In the genomic region with DNA sequence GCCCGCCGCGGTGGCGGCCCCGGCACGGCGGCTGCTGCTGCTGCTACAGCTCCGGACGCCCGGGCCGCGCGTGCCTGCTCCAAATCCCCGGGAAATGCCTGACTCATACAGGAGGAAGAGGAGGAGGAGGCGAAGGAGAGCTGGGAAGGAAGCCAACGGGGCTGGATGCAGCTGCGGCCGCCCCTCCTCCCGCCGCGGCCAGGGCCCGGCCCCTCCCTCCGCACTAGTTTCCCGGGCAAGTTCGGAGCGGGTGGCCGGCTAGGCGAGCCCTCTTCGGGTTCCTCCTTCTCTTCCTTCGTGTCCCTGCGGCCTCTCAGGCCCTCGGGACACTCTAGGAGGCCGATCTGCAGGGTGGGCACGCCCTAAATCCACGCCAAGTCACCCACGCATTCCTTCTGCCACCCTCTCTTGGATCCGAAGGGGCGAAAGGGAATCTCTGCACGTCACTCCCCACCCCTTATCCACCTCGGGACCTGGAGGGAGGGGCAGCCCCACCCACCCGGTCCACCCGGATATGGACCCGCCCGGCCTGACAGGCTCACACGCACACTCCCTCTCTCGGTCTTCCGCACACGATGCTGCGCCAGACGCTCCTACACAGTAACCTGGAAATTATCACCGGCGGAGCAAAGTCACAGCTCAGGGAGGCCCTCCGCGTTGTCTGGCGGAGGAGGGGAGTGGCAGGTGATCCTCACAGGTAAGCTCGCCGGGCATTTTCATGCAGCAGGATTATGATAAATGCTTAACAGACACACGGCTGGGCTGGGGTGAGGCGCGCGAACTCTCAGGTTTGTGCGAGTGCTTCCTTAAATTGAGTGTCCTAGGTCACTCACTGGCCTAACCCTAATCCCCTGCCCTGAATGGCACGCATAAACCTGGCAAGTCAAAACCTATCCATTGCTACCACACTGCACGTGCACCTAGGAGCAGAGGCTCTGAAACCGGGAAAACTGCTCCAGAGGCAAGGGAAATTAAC, we compare ENCODE assay signal across 8 cellular contexts. TPM values are rescaled to one million over a fixed set of nuclear protein-coding genes. Genes with fewer than 3 reads are reported as not detected.
DNase-seq lines count a peak whose midpoint lies in the region; ATAC-seq and TF ChIP-seq lines count a peak whose summit lies in the region.

Gene OSBPL10 (minus strand): TSS at position 57 of the 976 bp plus-strand sequence. CDS start 83 bp downstream, outside the sequence.
Gene ZNF860 (plus strand): TSS at position 545 of the 976 bp plus-strand sequence. CDS start 7,330 bp downstream, outside the sequence.

- TF ChIP-seq CTCF in activated B cell treated with CpG ODN at 0.5 μM for 24 hours (IDR thresholded peaks at IDR 0.05), result no peak
- no peak for TF ChIP-seq CTCF in lower leg skin (IDR thresholded peaks at IDR 0.05)

- H3K27ac ChIP-seq in BLaER1, result no peak within 1 kb of the TSS
- H3K27ac ChIP-seq in effector memory CD4-positive, alpha-beta T cell (ENCODE audit: insufficient read depth, low read length, poor library complexity, severe bottlenecking), result no peak within 1 kb of the TSS

- POLR2A ChIA-PET in activated B cell treated with CpG ODN at 0.5 μM for 24 hours (lab: Charles Lee), result interaction anchor here (0.6 to 6.1 kb wide), 21 partner anchors 10 to 226 kb away, joined by 3 to 65 read pairs (median 4); partner anchors contain the start of gene GPD1L

- H3K27me3 ChIP-seq in BLaER1, result peaks cover 54% of the 10 kb centered on the region
- H3K27me3 ChIP-seq in effector memory CD4-positive, alpha-beta T cell (replicated peaks; ENCODE audit: control insufficient read depth, insufficient read depth, low read length, poor library complexity, severe bottlenecking), result peaks cover 19% of the 10 kb centered on the region

- peak within 1 kb of the TSS; percentile 92 for H3K27ac Mint-ChIP-seq in activated B cell treated with CpG ODN at 0.5 μM for 24 hours

- H3K4me1 ChIP-seq in BLaER1, result peaks cover 14% of the 10 kb centered on the region; the same call in 1 of the 2 replicates
- H3K4me1 ChIP-seq in effector memory CD4-positive, alpha-beta T cell (ENCODE audit: control insufficient read depth, insufficient read depth, low read length, poor library complexity, severe bottlenecking), result peaks cover 6% of the 10 kb centered on the region

- CTCF ChIA-PET in activated B cell treated with CpG ODN at 0.5 μM for 24 hours (lab: Charles Lee), result interaction anchor here (0.6 to 2.9 kb wide), 10 partner anchors 11 to 125 kb away, joined by 3 to 13 read pairs (median 4); no protein-coding TSS in a partner anchor

- no peaks in the 10 kb centered on the region for H3K9me3 Mint-ChIP-seq in activated B cell treated with CpG ODN at 0.5 μM for 24 hours

- no peaks in the 10 kb centered on the region for H4K20me1 ChIP-seq in BLaER1

- peak; percentile 11 for DNase-seq in NCI-H128 (lab: John Stamatoyannopoulos, UW; ENCODE audit: unreplicated experiment)
- peak; percentile 63 for DNase-seq in activated B cell treated with CpG ODN at 0.5 μM for 24 hours
- no peak for DNase-seq in effector memory CD4-positive, alpha-beta T cell
- DNase-seq in lower leg skin (ENCODE audit: low spot score in 2 of 2), result peak; percentile 78 to 96
- peak; percentile 41 for DNase-seq in stimulated activated CD8-positive, alpha-beta memory T cell treated with anti-CD3 and anti-CD28 coated beads, Interleukin-4, amount 100 ng/mL, for 48 hours

- no peaks in the 10 kb centered on the region for H3K36me3 ChIP-seq in BLaER1
- H3K36me3 ChIP-seq in effector memory CD4-positive, alpha-beta T cell (ENCODE audit: control insufficient read depth, insufficient read depth, low read length), result no peaks in the 10 kb centered on the region

- H3K4me1 Mint-ChIP-seq in activated B cell treated with CpG ODN at 0.5 μM for 24 hours, result peaks cover 85% of the 10 kb centered on the region

- H3K9me3 ChIP-seq in BLaER1, result no peaks in the 10 kb centered on the region
- no peaks in the 10 kb centered on the region for H3K9me3 ChIP-seq in effector memory CD4-positive, alpha-beta T cell (ENCODE audit: control insufficient read depth, low read length)

- peak within 1 kb of the TSS; percentile 99 for H3K4me2 ChIP-seq in BLaER1

- no peak for TF ChIP-seq POLR2A in lower leg skin (IDR thresholded peaks at IDR 0.05)

- H3K4me3 Mint-ChIP-seq in activated B cell treated with CpG ODN at 0.5 μM for 24 hours, result peak within 1 kb of the TSS; percentile 97

- ATAC-seq in GM21390 (IDR thresholded peaks at IDR 0.05; ENCODE audit: unreplicated experiment) (peak; percentile 25), activated B cell treated with CpG ODN at 0.5 μM for 24 hours (ENCODE audit: low read depth) (peak; percentile 62), GM18520 (IDR thresholded peaks at IDR 0.05; ENCODE audit: unreplicated experiment) (no peak)

- 3 to 10% methylated on average over 38 to 56 of the region's 65 CpGs for WGBS in lower leg skin, 2 donors

- intact Hi-C loops in activated B cell treated with CpG ODN at 0.5 μM for 24 hours (cut with micrococcal nuclease) (loop anchor here (1.0 to 10.0 kb wide), 6 partner anchors 19 to 447 kb away; partner anchors contain the start of genes GPD1L and STT3B), lower leg skin (cut with DNase I; ENCODE audit: low total_unique reads) (no loop called here)

- H3K27me3 Mint-ChIP-seq in activated B cell treated with CpG ODN at 0.5 μM for 24 hours, result no peaks in the 10 kb centered on the region

- peak within 1 kb of the TSS; percentile 76 for H3K4me3 ChIP-seq in BLaER1
- peak within 1 kb of the TSS; percentile 69 for H3K4me3 ChIP-seq in effector memory CD4-positive, alpha-beta T cell (ENCODE audit: insufficient read depth, low read depth, low read length, poor library complexity, severe bottlenecking)
- peak within 1 kb of the TSS; percentile 59 for H3K4me3 ChIP-seq in lower leg skin (ENCODE audit: low read depth, poor library complexity, severe bottlenecking)

- H3K9ac ChIP-seq in BLaER1, result peak within 1 kb of the TSS; percentile 69

- H3K36me3 Mint-ChIP-seq in activated B cell treated with CpG ODN at 0.5 μM for 24 hours (ENCODE audit: low read depth), result peaks cover 51% of the 10 kb centered on the region

RNA-seq across cellular contexts. Expression of gene OSBPL10, which starts in this region (rescaled TPM):
- 125 and 137 TPM in 2 replicates for total RNA-seq in activated B cell treated with CpG ODN at 0.5 μM for 24 hours
- 10 to 100 TPM; 20.4 to 44.4 (median 30.2) TPM for total RNA-seq in lower leg skin

RNA-seq across cellular contexts. Expression of gene ZNF860, which starts in this region (rescaled TPM):
- total RNA-seq in activated B cell treated with CpG ODN at 0.5 μM for 24 hours (16.6 and 19.1 TPM in 2 replicates), lower leg skin (1 to 10 TPM; 1.0 to 2.8 (median 2.0) TPM)

Comparison
In these comparisons a context has a peak if more than half of its experiments do, and no peak if none do; other contexts are left out.
1. DNase-seq: peak in NCI-H128 (single experiment), activated B cell treated with CpG ODN at 0.5 μM for 24 hours (single experiment), lower leg skin (2 of 2) and stimulated activated CD8-positive, alpha-beta memory T cell treated with anti-CD3 and anti-CD28 coated beads, Interleukin-4, amount 100 ng/mL, for 48 hours (single experiment); none in effector memory CD4-positive, alpha-beta T cell (0 of 3).
2. Peak in every context shown above with its lines, with median percentiles within 50 percentile points of each other: H3K4me3 ChIP-seq.